ENCODE assay signal across 8 cellular contexts in genomic region chr5:10233505-10233904, GRCh38. TPM values are rescaled to one million over a fixed set of nuclear protein-coding genes. Genes with fewer than 3 reads are reported as not detected.
DNase-seq lines count a peak whose midpoint lies in the region; FAIRE-seq and TF ChIP-seq lines count a peak whose summit lies in the region.

No MANE protein-coding gene starts in this region.

- no peaks in the 10 kb centered on the region for H3K9me3 ChIP-seq in Caco-2
- no peaks in the 10 kb centered on the region for H3K9me3 ChIP-seq in astrocyte (ENCODE audit: insufficient read depth, low read depth, low read length)

- no peak overlapping the region for H2BK120ac ChIP-seq in mesendoderm (ENCODE audit: low read depth, low read length)

- H3K27ac ChIP-seq in astrocyte (ENCODE audit: low read depth, low read length) (peak overlapping the region; percentile 93), mesendoderm (ENCODE audit: low read depth, low read length) (no peak overlapping the region)

- no TSS peak for BruUV-seq in Caco-2 (replicated peaks; lab: Mats Ljungman, UMichigan)

- H3K4me3 ChIP-seq in Caco-2 (ENCODE audit: low read depth, low read length) (no peak overlapping the region), astrocyte (ENCODE audit: insufficient read depth, low read depth, low read length) (no peak overlapping the region), mesendoderm (ENCODE audit: low read length) (no peak overlapping the region)

- H3K27ac Mint-ChIP-seq in Caco-2 (ENCODE audit: unreplicated experiment) (no peak overlapping the region), astrocyte (ENCODE audit: unreplicated experiment) (peak overlapping the region; percentile 66)

- no peak overlapping the region for H2AK5ac ChIP-seq in mesendoderm (ENCODE audit: low read length)

- intact Hi-C loops in Caco-2 (cut with micrococcal nuclease; ENCODE audit: unreplicated experiment) = loop anchor here (1.0 to 5.0 kb wide), 5 partner anchors 76 to 459 kb away; no protein-coding TSS in a partner anchor

- H3K27me3 ChIP-seq in Caco-2 (replicated peaks; ENCODE audit: control insufficient read depth, insufficient read depth, low read length) = no peaks in the 10 kb centered on the region
- no peaks in the 10 kb centered on the region for H3K27me3 ChIP-seq in astrocyte (ENCODE audit: insufficient read depth, low read length)
- no peaks in the 10 kb centered on the region for H3K27me3 ChIP-seq in mesendoderm (ENCODE audit: insufficient read depth, low read length, poor library complexity)

- H3K56ac ChIP-seq in mesendoderm (ENCODE audit: low read length) = no peak overlapping the region

- H3K36me3 Mint-ChIP-seq in Caco-2 (ENCODE audit: insufficient read depth, unreplicated experiment) (peaks cover 5% of the 10 kb centered on the region), astrocyte (ENCODE audit: low read depth, unreplicated experiment) (peaks cover 11% of the 10 kb centered on the region)

- no peaks in the 10 kb centered on the region; the same call in 1 of the 2 replicates for H3K36me3 ChIP-seq in Caco-2 (ENCODE audit: control insufficient read depth, insufficient read depth, low read length)
- H3K36me3 ChIP-seq in astrocyte (ENCODE audit: insufficient read depth, low read length) = no peaks in the 10 kb centered on the region
- H3K36me3 ChIP-seq in mesendoderm (ENCODE audit: control insufficient read depth, insufficient read depth, low read length) = no peaks in the 10 kb centered on the region

- no peaks in the 10 kb centered on the region for H3K4me1 ChIP-seq in Caco-2
- peaks cover 32% of the 10 kb centered on the region for H3K4me1 ChIP-seq in astrocyte (ENCODE audit: insufficient read depth, low read length)
- H3K4me1 ChIP-seq in mesendoderm (ENCODE audit: control insufficient read depth, low read depth, low read length) = no peaks in the 10 kb centered on the region

- H3K18ac ChIP-seq in mesendoderm (ENCODE audit: low read length) = no peak overlapping the region

- H2BK15ac ChIP-seq in mesendoderm (replicated peaks; ENCODE audit: low read depth) = no peak overlapping the region

- FAIRE-seq in astrocyte (lab: Jason Lieb, UNC) = no peak

- TF ChIP-seq CTCF in Caco-2 (IDR thresholded peaks at IDR 0.05; ENCODE audit: insufficient read depth in 1 of 2, low read depth in 1 of 2, low read length in 1 of 2, severe bottlenecking in 1 of 2, unreplicated experiment in 1 of 2) (peak; percentile 27 to 46), astrocyte (IDR thresholded peaks at IDR 0.05; ENCODE audit: insufficient read depth, low read depth, low read length) (peak; percentile 33)

- CTCF ChIA-PET in Caco-2 (lab: Charles Lee) = interaction anchor here (0.6 to 1.1 kb wide), 7 partner anchors 11 to 459 kb away, joined by 3 to 5 read pairs (median 3); no protein-coding TSS in a partner anchor

- H3K79me1 ChIP-seq in mesendoderm (ENCODE audit: low read length) = no peaks in the 10 kb centered on the region

- H3K27me3 Mint-ChIP-seq in Caco-2 (ENCODE audit: insufficient read depth, unreplicated experiment) (no peaks in the 10 kb centered on the region), astrocyte (ENCODE audit: low read depth, unreplicated experiment) (no peaks in the 10 kb centered on the region)

- no peaks in the 10 kb centered on the region for H3K9me3 Mint-ChIP-seq in Caco-2 (ENCODE audit: unreplicated experiment)
- H3K9me3 Mint-ChIP-seq in astrocyte (ENCODE audit: unreplicated experiment) = no peaks in the 10 kb centered on the region

- H4K20me1 ChIP-seq in astrocyte (ENCODE audit: insufficient read depth, low read length) = no peaks in the 10 kb centered on the region

- H4K8ac ChIP-seq in mesendoderm (ENCODE audit: low read depth, low read length) = no peak overlapping the region

- H3K79me2 ChIP-seq in astrocyte (ENCODE audit: insufficient read depth, low read length) = peaks cover 5% of the 10 kb centered on the region
- no peaks in the 10 kb centered on the region for H3K79me2 ChIP-seq in mesendoderm (ENCODE audit: control insufficient read depth, insufficient read depth, low read length)

- H3K9ac ChIP-seq in astrocyte (ENCODE audit: low read length) = peak overlapping the region; percentile 63
- H3K9ac ChIP-seq in mesendoderm (ENCODE audit: low read length) = no peak overlapping the region

- H3K23ac ChIP-seq in mesendoderm (ENCODE audit: low read length) = no peak overlapping the region

- H4K5ac ChIP-seq in mesendoderm (ENCODE audit: low read length) = no peak overlapping the region

- DNase-seq in Caco-2 (peak; percentile 67 to 71), LHCN-M2 (ENCODE audit: low read depth) (peak; percentile 86), astrocyte (ENCODE audit: low read depth) (peak; percentile 87), mesendoderm (peak; percentile 68), CD1c-positive myeloid dendritic cell (ENCODE audit: extremely low spot score) (no peak), HuH-7.5 (ENCODE audit: low spot score) (no peak)
- no peak for DNase-seq in stimulated activated CD4-positive, alpha-beta T cell treated with anti-CD3 and anti-CD28 coated beads, Interleukin-2, amount 100 ng/mL, for 48 hours
- DNase-seq in activated CD4-positive, CD25-positive, alpha-beta regulatory T cell treated with anti-CD3 and anti-CD28 coated beads, Interleukin-2, amount 50 U/mL, for 72 hours = no peak

- H3K4me3 Mint-ChIP-seq in Caco-2 (ENCODE audit: unreplicated experiment) (no peak overlapping the region), astrocyte (ENCODE audit: unreplicated experiment) (no peak overlapping the region)

- no peak overlapping the region for H2BK5ac ChIP-seq in mesendoderm (ENCODE audit: low read length)

- WGBS in mesendoderm (ENCODE audit: extremely low coverage, insufficient coverage, low lambda C conversion rate) = no CpG with 5 or more reads among the region's 7 CpGs

- peak overlapping the region; percentile 60 for H3K4me2 ChIP-seq in astrocyte (ENCODE audit: low read length)
- H3K4me2 ChIP-seq in mesendoderm (ENCODE audit: low read length) = no peak overlapping the region

- POLR2A ChIA-PET in Caco-2 (lab: Charles Lee) = no interaction called here

- H3K4me1 Mint-ChIP-seq in Caco-2 (ENCODE audit: low read depth, unreplicated experiment) (no peaks in the 10 kb centered on the region), astrocyte (ENCODE audit: low read depth, unreplicated experiment) (peaks cover 17% of the 10 kb centered on the region)

- no peak overlapping the region for H3K4ac ChIP-seq in mesendoderm (ENCODE audit: low read depth, low read length)

- H2AFZ ChIP-seq in astrocyte (ENCODE audit: low read depth, low read length) = peak overlapping the region; percentile 11

RNA-seq across cellular contexts. Expression of gene ATPSCKMT, which starts 16.2 kb away (rescaled TPM):
- 26.3 and 27.8 TPM in 2 replicates for total RNA-seq in Caco-2 (2022)
- 48.2 and 55.5 TPM in 2 replicates for total RNA-seq in LHCN-M2 (2014; rRNA removed)
- polyA plus RNA-seq in LHCN-M2 (2012) = 18.4 TPM
- total RNA-seq in astrocyte = 13.8 and 15.3 TPM in 2 replicates
- polyA plus RNA-seq in mesendoderm (2013, experiment 1 of 2) = 10.8 TPM
- polyA plus RNA-seq in mesendoderm (2013, experiment 2 of 2) = 10.6 TPM

RNA-seq across cellular contexts. Expression of gene CCT5, which starts 16.6 kb away (rescaled TPM):
- total RNA-seq in Caco-2 (2022) (462 and 480 TPM in 2 replicates), LHCN-M2 (2014; rRNA removed) (532 and 556 TPM in 2 replicates), astrocyte (240 and 276 TPM in 2 replicates)
- 328 TPM for polyA plus RNA-seq in LHCN-M2 (2012)
- polyA plus RNA-seq in mesendoderm (2013, experiment 1 of 2) = 405 TPM
- 399 TPM for polyA plus RNA-seq in mesendoderm (2013, experiment 2 of 2)

Comparison
In these comparisons a context has a peak if more than half of its experiments do, and no peak if none do; other contexts are left out.
1. DNase-seq: peak in Caco-2 (2 of 2), LHCN-M2 (single experiment), astrocyte (single experiment) and mesendoderm (single experiment); none in CD1c-positive myeloid dendritic cell (single experiment), stimulated activated CD4-positive, alpha-beta T cell treated with anti-CD3 and anti-CD28 coated beads, Interleukin-2, amount 100 ng/mL, for 48 hours (0 of 2), HuH-7.5 (single experiment) and activated CD4-positive, CD25-positive, alpha-beta regulatory T cell treated with anti-CD3 and anti-CD28 coated beads, Interleukin-2, amount 50 U/mL, for 72 hours (single experiment).